21 cellular contexts compared by ENCODE assay signal in genomic region chr1:246814890-246815289, GRCh38.
"Had no signal": no experiment of that assay in that cellular context is flagged by ENCODE, and none has a peak within 500 bp of the region (broad histone marks: within the 10 kb centered on the region; RNA-seq: fewer than 3 reads in every experiment).

No MANE protein-coding gene starts in this region.

- H3K79me2 ChIP-seq: hepatocyte had no signal

- H3K4me2 ChIP-seq: hepatocyte had no signal

- H3K9me3 ChIP-seq: heart right ventricle, left ventricle myocardium inferior, pancreas, sigmoid colon, spleen, suprapubic skin, thoracic aorta, tibial artery, uterus had no signal

- H3K4me1 ChIP-seq: pancreas, sigmoid colon, spleen, suprapubic skin, tibial artery, uterus had no signal

- H3K27me3 ChIP-seq: heart right ventricle, hepatocyte, pancreas, sigmoid colon, suprapubic skin, tibial artery, uterus had no signal

- DNase-seq: heart right ventricle; islet precursor cell; left ventricle myocardium inferior; naive thymus-derived CD8-positive, alpha-beta T cell; nucleus accumbens; pancreas; retina; right cardiac atrium; sigmoid colon; small intestine; spleen; stimulated activated CD4-positive, alpha-beta T cell treated with anti-CD3 and anti-CD28 coated beads, Interleukin-4, amount 100 ng/mL, for 24 hours; stimulated activated naive CD4-positive, alpha-beta T cell; tibial artery; trophoblast cell; uterus had no signal

- FAIRE-seq: pancreas, small intestine had no signal

- H3K36me3 ChIP-seq: heart right ventricle, left ventricle myocardium inferior, pancreas, sigmoid colon, spleen, suprapubic skin, thoracic aorta, tibial artery, uterus had no signal

- H3K4me3 ChIP-seq: heart right ventricle, hepatocyte, left ventricle myocardium inferior, lung, pancreas, sigmoid colon, spleen, suprapubic skin, thoracic aorta, tibial artery, uterus had no signal

- H2AFZ ChIP-seq: hepatocyte had no signal

- ATAC-seq: heart right ventricle; naive thymus-derived CD8-positive, alpha-beta T cell; pancreas; right cardiac atrium; stimulated activated effector memory CD8-positive, alpha-beta T cell treated with anti-CD3 and anti-CD28 coated beads, Interleukin-12 subunit alpha, Interleukin-12 subunit beta, amount 100 ng/mL, for 72 hours had no signal

- H3K27ac ChIP-seq: heart right ventricle, hepatocyte, left ventricle myocardium inferior, pancreas, sigmoid colon, spleen, suprapubic skin, thoracic aorta, tibial artery, uterus had no signal
